In genomic region chr5:62520812-62521211, GRCh38 we compare ENCODE assay signal across 1 cellular context. TPM values are rescaled to one million over a fixed set of nuclear protein-coding genes. Genes with fewer than 3 reads are reported as not detected.
"Had no signal": no experiment of that assay in that cellular context is flagged by ENCODE, and none has a peak within 500 bp of the region (broad histone marks: within the 10 kb centered on the region; RNA-seq: fewer than 3 reads in every experiment).

No MANE protein-coding gene starts in this region.

RNA-seq across cellular contexts. Expression of gene LRRC70, which starts 57.8 kb away (rescaled TPM):
- total RNA-seq: epithelial cell of proximal tubule had no signal
